Comparison of ENCODE assay signal across 13 cellular contexts in the genomic region with DNA sequence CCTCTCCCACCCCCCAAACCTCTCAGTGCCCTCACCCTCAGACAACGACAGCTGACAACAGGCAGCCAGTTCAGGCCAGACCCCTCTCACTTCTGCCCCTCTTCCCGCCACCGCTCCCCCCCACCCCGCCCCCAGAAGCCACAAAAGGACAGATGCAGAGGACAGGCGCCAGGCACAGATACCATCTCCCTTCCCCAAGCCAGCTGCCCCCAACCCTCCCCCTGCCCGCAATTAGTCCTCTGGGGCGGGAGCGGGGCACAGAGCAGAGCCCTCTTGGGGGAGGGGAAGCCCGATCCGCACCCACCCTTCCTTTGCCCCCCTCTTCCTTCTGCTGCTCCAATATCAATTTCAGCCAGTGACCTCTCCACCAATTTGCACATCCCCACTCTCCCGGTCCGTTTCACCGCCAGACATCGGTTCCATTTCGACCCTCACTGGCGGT. TPM values are rescaled to one million over a fixed set of nuclear protein-coding genes. Genes with fewer than 3 reads are reported as not detected.
DNase-seq lines count a peak whose midpoint lies in the region; ATAC-seq and TF ChIP-seq lines count a peak whose summit lies in the region.
"Had no signal": no experiment of that assay in that cellular context is flagged by ENCODE, and none has a peak within 500 bp of the region (broad histone marks: within the 10 kb centered on the region; RNA-seq: fewer than 3 reads in every experiment).

No MANE protein-coding gene starts in this region.

- H3K27ac Mint-ChIP-seq in endothelial cell (ENCODE audit: unreplicated experiment) (no peak overlapping the region), osteocyte (ENCODE audit: unreplicated experiment) (no peak overlapping the region)

- DNase-seq in NCI-H524 (lab: John Stamatoyannopoulos, UW): peak; percentile 45 to 70
- no peak for DNase-seq in NCI-H524 treated with DMSO at 0.1 percent for 48 hours (lab: John Stamatoyannopoulos, UW)
- DNase-seq in NCI-H1105 (lab: John Stamatoyannopoulos, UW): peak; percentile 65
- DNase-seq in endothelial cell (ENCODE audit: low spot score): no peak
- no peak for DNase-seq in osteocyte (ENCODE audit: extremely low spot score, unreplicated experiment)
- no peak for DNase-seq in A172 (ENCODE audit: low spot score)
- no peak for DNase-seq in hypothalamus (lab: John Stamatoyannopoulos, UW)
- DNase-seq: activated T-cell treated with anti-CD3 and anti-CD28 coated beads, Interleukin-2, amount 50 U/mL, for 48 hours; stimulated activated CD4-positive, alpha-beta T cell treated with anti-CD3 and anti-CD28 coated beads, Interleukin-4, amount 100 ng/mL, for 24 hours had no signal

- TF ChIP-seq CTCF in endothelial cell (IDR thresholded peaks at IDR 0.05; ENCODE audit: unreplicated experiment): no peak
- TF ChIP-seq CTCF in osteocyte (IDR thresholded peaks at IDR 0.05): no peak

- H3K36me3 Mint-ChIP-seq in endothelial cell (ENCODE audit: low read depth, unreplicated experiment): no peaks in the 10 kb centered on the region
- H3K36me3 Mint-ChIP-seq in osteocyte (ENCODE audit: unreplicated experiment): no peaks in the 10 kb centered on the region

- H3K9me3 Mint-ChIP-seq in endothelial cell (ENCODE audit: unreplicated experiment): no peaks in the 10 kb centered on the region
- H3K9me3 Mint-ChIP-seq in osteocyte (ENCODE audit: unreplicated experiment): no peaks in the 10 kb centered on the region

- no peak for ATAC-seq in HG02588 (IDR thresholded peaks at IDR 0.05; ENCODE audit: unreplicated experiment)

- H3K4me3 Mint-ChIP-seq in endothelial cell (ENCODE audit: unreplicated experiment) (peak overlapping the region; percentile 85), osteocyte (ENCODE audit: unreplicated experiment) (peak overlapping the region; percentile 64)

- peaks cover 10% of the 10 kb centered on the region for H3K27me3 Mint-ChIP-seq in endothelial cell (ENCODE audit: unreplicated experiment)
- peaks cover 36% of the 10 kb centered on the region for H3K27me3 Mint-ChIP-seq in osteocyte (ENCODE audit: unreplicated experiment)

- H3K4me1 Mint-ChIP-seq in endothelial cell (ENCODE audit: unreplicated experiment) (no peaks in the 10 kb centered on the region), osteocyte (ENCODE audit: unreplicated experiment) (peaks cover 8% of the 10 kb centered on the region)

RNA-seq across cellular contexts. Expression of a gene that starts 0.6 kb away (rescaled TPM):
- total RNA-seq in endothelial cell (ENCODE audit: unreplicated experiment) (0.90 TPM), osteocyte (0.21 TPM in 1 of 2 replicates, not detected in the other)
- 0.24 and 0.53 TPM in 2 replicates for total RNA-seq in A172 (2014; rRNA removed; shearing (Covaris generic))
- total RNA-seq: bronchial epithelial cell, esophagus muscularis mucosa had no signal

RNA-seq across cellular contexts. Expression of a gene that starts 23.7 kb away (rescaled TPM):
- total RNA-seq in endothelial cell (ENCODE audit: unreplicated experiment) (not detected), osteocyte (not detected in 2 replicates)
- not detected in 2 replicates for total RNA-seq in A172 (2014; rRNA removed; shearing (Covaris generic))
- total RNA-seq: bronchial epithelial cell, esophagus muscularis mucosa, RPMI7951 had no signal

RNA-seq across cellular contexts. Expression of a gene that starts 25.9 kb away (rescaled TPM):
- total RNA-seq in endothelial cell (ENCODE audit: unreplicated experiment) (19.0 TPM), osteocyte (13.3 and 15.6 TPM in 2 replicates)
- 43.2 and 61.1 TPM in 2 replicates for total RNA-seq in A172 (2014; rRNA removed; shearing (Covaris generic))

RNA-seq across cellular contexts. Expression of a gene that starts 31.6 kb away (rescaled TPM):
- total RNA-seq in endothelial cell (ENCODE audit: unreplicated experiment) (15.4 TPM), osteocyte (21.0 and 21.7 TPM in 2 replicates)
- 39.6 and 42.4 TPM in 2 replicates for total RNA-seq in A172 (2014; rRNA removed; shearing (Covaris generic))

RNA-seq across cellular contexts. Expression of a gene that starts 49.2 kb away (rescaled TPM):
- total RNA-seq in endothelial cell (ENCODE audit: unreplicated experiment) (9.7 TPM), osteocyte (1.0 and 1.6 TPM in 2 replicates)
- total RNA-seq in A172 (2014; rRNA removed; shearing (Covaris generic)): 6.4 and 8.1 TPM in 2 replicates
- total RNA-seq: bronchial epithelial cell had no signal

Comparison
In these comparisons a context has a peak if more than half of its experiments do, and no peak if none do; other contexts are left out.
1. DNase-seq: peak in NCI-H524 (2 of 2) and NCI-H1105 (single experiment); none in NCI-H524 treated with DMSO at 0.1 percent for 48 hours (single experiment), endothelial cell (single experiment), osteocyte (single experiment), A172 (single experiment) and hypothalamus (0 of 51).